ENCODE assay signal across 27 cellular contexts in genomic region chr1:111145963-111146768, GRCh38. TPM values are rescaled to one million over a fixed set of nuclear protein-coding genes. Genes with fewer than 3 reads are reported as not detected.
DNase-seq lines count a peak whose midpoint lies in the region; ATAC-seq and TF ChIP-seq lines count a peak whose summit lies in the region.
"Had no signal": no experiment of that assay in that cellular context is flagged by ENCODE, and none has a peak within 500 bp of the region (broad histone marks: within the 10 kb centered on the region; RNA-seq: fewer than 3 reads in every experiment).

No MANE protein-coding gene starts in this region.

- H3K9me3 ChIP-seq in IMR-90 (ENCODE audit: control insufficient read depth, insufficient read depth, low read length): no peaks in the 10 kb centered on the region
- H3K9me3 ChIP-seq: BLaER1 treated with 17β-estradiol and CSF1 and Interleukin-3, amounts not matched to agents 10 nM and 100 nM; esophagus squamous epithelium; psoas muscle; uterus had no signal

- peaks cover 3% of the 10 kb centered on the region; the same call in 1 of the 2 replicates for H3K9me1 ChIP-seq in IMR-90 (ENCODE audit: insufficient read depth, low read length)

- peak overlapping the region; percentile 2 for H3K4me3 Mint-ChIP-seq in activated T-cell treated with anti-CD3 and anti-CD28 coated beads, Interleukin-2, amount 50 U/mL, for 4 hours
- H3K4me3 Mint-ChIP-seq in neural crest cell: peak overlapping the region; percentile 4
- H3K4me3 Mint-ChIP-seq: central memory CD8-positive, alpha-beta T cell; nephron had no signal

- H3K4ac ChIP-seq in IMR-90 (ENCODE audit: low read depth, low read length): no peak overlapping the region

- peak overlapping the region; percentile 25 to 72 for H3K27ac Mint-ChIP-seq in activated naive CD4-positive, alpha-beta T cell treated with anti-CD3 and anti-CD28 coated beads, Interleukin-2, amount 50 U/mL, for 72 hours
- H3K27ac Mint-ChIP-seq in neural crest cell (ENCODE audit: unreplicated experiment): no peak overlapping the region
- H3K27ac Mint-ChIP-seq: nephron had no signal

- peaks cover 76% of the 10 kb centered on the region for H3K4me1 Mint-ChIP-seq in activated T-cell treated with anti-CD3 and anti-CD28 coated beads, Interleukin-2, amount 50 U/mL, for 4 hours (ENCODE audit: low read depth)
- H3K4me1 Mint-ChIP-seq in neural crest cell: peaks cover 8% of the 10 kb centered on the region

- no peak for TF ChIP-seq POLR2A in IMR-90 (IDR thresholded peaks at IDR 0.05; ENCODE audit: low read depth, low read length)

- no peak overlapping the region for H2AK5ac ChIP-seq in IMR-90 (ENCODE audit: low read depth, low read length)

- no peak overlapping the region for H2BK120ac ChIP-seq in IMR-90 (ENCODE audit: low read depth, low read length)

- H3K27ac ChIP-seq in IMR-90 (ENCODE audit: insufficient read depth, low read length): no peak overlapping the region
- H3K27ac ChIP-seq: esophagus squamous epithelium, HL-60, psoas muscle, SK-N-MC, uterus had no signal

- no peak overlapping the region for H2AK9ac ChIP-seq in IMR-90 (replicated peaks; ENCODE audit: low read depth, low read length, poor library complexity)

- peak overlapping the region; percentile 44 for H2BK5ac ChIP-seq in IMR-90 (ENCODE audit: low read depth, low read length, poor library complexity, severe bottlenecking)

- TF ChIP-seq RAD21 in IMR-90 (IDR thresholded peaks at IDR 0.05; ENCODE audit: low read length): no peak

- no peak for DNase-seq in activated T-cell treated with anti-CD3 and anti-CD28 coated beads, Interleukin-2, amount 50 U/mL, for 4 hours
- no peak for DNase-seq in activated T-cell treated with anti-CD3 and anti-CD28 coated beads, Interleukin-2, amount 50 U/mL, for 1 hour
- DNase-seq in IMR-90 (no peak), neural crest cell (ENCODE audit: low read depth, low spot score) (no peak), NCI-H226 (no peak)
- DNase-seq in activated naive CD4-positive, alpha-beta T cell treated with anti-CD3 and anti-CD28 coated beads, Interleukin-2, amount 50 U/mL, for 72 hours (ENCODE audit: low spot score in 2 of 2): no peak
- DNase-seq: activated CD4-positive, alpha-beta T cell treated with anti-CD3 and anti-CD28 coated beads for 4 hours; anterior cingulate cortex; DMS153; effector CD4-positive, alpha-beta T cell; esophagus squamous epithelium; mesenchymal stem cell; MV-4-11; NCI-H187; NCI-H2227 treated with DMSO at 0.1 percent for 48 hours; psoas muscle; uterus had no signal

- no peak overlapping the region for H2BK20ac ChIP-seq in IMR-90 (ENCODE audit: low read depth, low read length)

- H2AFZ ChIP-seq in IMR-90 (replicated peaks; ENCODE audit: low read length, poor library complexity): no peak overlapping the region

- no peak overlapping the region for H4K8ac ChIP-seq in IMR-90 (ENCODE audit: low read depth in 2 of 2, low read length in 2 of 2)

- peaks cover 32% of the 10 kb centered on the region for H3K36me3 Mint-ChIP-seq in activated T-cell treated with anti-CD3 and anti-CD28 coated beads, Interleukin-2, amount 50 U/mL, for 4 hours (ENCODE audit: insufficient read depth)
- peaks cover 9 to 20% of the 10 kb centered on the region in 2 donors for H3K36me3 Mint-ChIP-seq in activated naive CD4-positive, alpha-beta T cell treated with anti-CD3 and anti-CD28 coated beads, Interleukin-2, amount 50 U/mL, for 72 hours
- H3K36me3 Mint-ChIP-seq in neural crest cell (ENCODE audit: low read depth): peaks cover 2% of the 10 kb centered on the region

- H3K9ac ChIP-seq in IMR-90 (ENCODE audit: low read depth, low read length): no peak overlapping the region
- H3K9ac ChIP-seq: BLaER1 treated with 17β-estradiol and CSF1 and Interleukin-3, amounts not matched to agents 10 nM and 100 nM had no signal

- H3K4me2 ChIP-seq in IMR-90 (ENCODE audit: low read depth, low read length): no peak overlapping the region

- H3K4me3 ChIP-seq in IMR-90 (ENCODE audit: insufficient read depth, low read depth, low read length): no peak overlapping the region
- H3K4me3 ChIP-seq: BLaER1 treated with 17β-estradiol and CSF1 and Interleukin-3, amounts not matched to agents 10 nM and 100 nM; esophagus squamous epithelium; psoas muscle; SK-N-MC; skin epidermis; uterus had no signal

- CTCF ChIA-PET in IMR-90 (lab: Yijun Ruan, JAX): interaction anchor here (0.6 kb wide), 1 partner anchor 10 kb away, joined by 3 read pairs; no protein-coding TSS in a partner anchor

- no peak overlapping the region for H3K14ac ChIP-seq in IMR-90 (replicated peaks; ENCODE audit: low read depth, low read length)

- peaks cover 15 to 35% of the 10 kb centered on the region in 2 experiments for H3K79me1 ChIP-seq in IMR-90 (ENCODE audit: low read depth in 1 of 2, low read length in 2 of 2)

- peaks cover 2% of the 10 kb centered on the region for H3K4me1 ChIP-seq in IMR-90 (ENCODE audit: control insufficient read depth, insufficient read depth, low read length)

- no peaks in the 10 kb centered on the region for H3K27me3 ChIP-seq in IMR-90 (ENCODE audit: control insufficient read depth, insufficient read depth, low read length)
- H3K27me3 ChIP-seq: BLaER1 treated with 17β-estradiol and CSF1 and Interleukin-3, amounts not matched to agents 10 nM and 100 nM; esophagus squamous epithelium; uterus had no signal

- intact Hi-C loops in IMR-90 (cut with micrococcal nuclease): loop anchor here (5.0 to 10.0 kb wide), 2 partner anchors 36 to 199 kb away; no protein-coding TSS in a partner anchor

- H3K56ac ChIP-seq in IMR-90 (ENCODE audit: extremely low read depth, insufficient read depth, low read length): no peak overlapping the region

- no peak overlapping the region for H4K5ac ChIP-seq in IMR-90 (ENCODE audit: low read depth, low read length)

- H3K23ac ChIP-seq in IMR-90 (ENCODE audit: low read depth, low read length): no peak overlapping the region

- no peak overlapping the region for H4K91ac ChIP-seq in IMR-90 (ENCODE audit: insufficient read depth, low read depth, low read length)

- no peaks in the 10 kb centered on the region for H3K9me3 Mint-ChIP-seq in activated T-cell treated with anti-CD3 and anti-CD28 coated beads, Interleukin-2, amount 50 U/mL, for 4 hours
- no peaks in the 10 kb centered on the region for H3K9me3 Mint-ChIP-seq in activated naive CD4-positive, alpha-beta T cell treated with anti-CD3 and anti-CD28 coated beads, Interleukin-2, amount 50 U/mL, for 72 hours
- no peaks in the 10 kb centered on the region for H3K9me3 Mint-ChIP-seq in neural crest cell
- H3K9me3 Mint-ChIP-seq: central memory CD8-positive, alpha-beta T cell; nephron had no signal

- peaks cover 10% of the 10 kb centered on the region; the same call in 1 of the 2 replicates for H4K20me1 ChIP-seq in IMR-90 (ENCODE audit: insufficient read depth, low read length)

- TF ChIP-seq CTCF in IMR-90 (conservative IDR thresholded peaks at IDR 0.05; ENCODE audit: low read depth, low read length) (no peak), neural crest cell (conservative IDR thresholded peaks at IDR 0.05) (no peak)

- no peak overlapping the region for H3K18ac ChIP-seq in IMR-90 (ENCODE audit: low read depth, low read length)

- peaks cover 14% of the 10 kb centered on the region for H3K36me3 ChIP-seq in IMR-90 (ENCODE audit: control insufficient read depth, insufficient read depth, low read length)
- H3K36me3 ChIP-seq: uterus had no signal

- H2BK15ac ChIP-seq in IMR-90 (ENCODE audit: low read depth, low read length): no peak overlapping the region

- peak; percentile 37 to 62 for ATAC-seq in activated T-cell treated with anti-CD3 and anti-CD28 coated beads, Interleukin-2, amount 50 U/mL, for 4 hours
- ATAC-seq in IMR-90 (ENCODE audit: low read depth) (no peak), HG02763 (IDR thresholded peaks at IDR 0.05; ENCODE audit: unreplicated experiment) (no peak), GM18909 (IDR thresholded peaks at IDR 0.05; ENCODE audit: poor library complexity, unreplicated experiment) (no peak)
- peak; percentile 56 to 78 for ATAC-seq in activated naive CD4-positive, alpha-beta T cell treated with anti-CD3 and anti-CD28 coated beads, Interleukin-2, amount 50 U/mL, for 72 hours
- ATAC-seq: HCT116, psoas muscle had no signal

- POLR2A ChIA-PET in IMR-90 (lab: Charles Lee; ENCODE audit: unreplicated experiment): no interaction called here

- no peaks in the 10 kb centered on the region for H3K27me3 Mint-ChIP-seq in activated T-cell treated with anti-CD3 and anti-CD28 coated beads, Interleukin-2, amount 50 U/mL, for 4 hours (ENCODE audit: low read depth)
- H3K27me3 Mint-ChIP-seq in neural crest cell (ENCODE audit: low read depth): no peaks in the 10 kb centered on the region
- H3K27me3 Mint-ChIP-seq: central memory CD8-positive, alpha-beta T cell had no signal

- in situ Hi-C loops in IMR-90 (cut with MboI; ENCODE audit: low sequenced_read_pairs): no loop called here

- dilution Hi-C loops in IMR-90 (cut with HindIII; ENCODE audit: low sequenced_read_pairs, unreplicated experiment): no loop called here

- BruUV-seq in IMR-90 (replicated peaks; lab: Mats Ljungman, UMichigan): no TSS peak

RNA-seq across cellular contexts. Expression of gene CEPT1, which starts 6.1 kb away (rescaled TPM):
- 10 to 100 TPM; 24.1 to 33.5 (median 31.5) TPM for total RNA-seq in activated T-cell treated with anti-CD3 and anti-CD28 coated beads, Interleukin-2, amount 50 U/mL, for 4 hours
- total RNA-seq in IMR-90 (2012; rRNA removed): 27.4 and 42.8 TPM in 2 replicates
- polyA plus RNA-seq in IMR-90 (2012; rRNA removed): 10.3 and 13.3 TPM in 2 replicates
- polyA plus RNA-seq in IMR-90 (2012; cell fraction: cytosol; rRNA removed): 1.7 and 2.0 TPM in 2 replicates
- 4.0 and 30.8 TPM in 2 replicates for polyA plus RNA-seq in IMR-90 (2012; cell fraction: nucleus; rRNA removed; ENCODE audit: low replicate concordance)
- total RNA-seq in activated naive CD4-positive, alpha-beta T cell treated with anti-CD3 and anti-CD28 coated beads, Interleukin-2, amount 50 U/mL, for 72 hours: 10 to 100 TPM; 22.9 to 41.6 TPM
- total RNA-seq in neural crest cell: 24.2 and 27.3 TPM in 2 replicates

RNA-seq across cellular contexts. Expression of gene DRAM2, which starts 6.3 kb away (rescaled TPM):
- 10 to 100 TPM; 10.7 to 12.8 (median 12.6) TPM for total RNA-seq in activated T-cell treated with anti-CD3 and anti-CD28 coated beads, Interleukin-2, amount 50 U/mL, for 4 hours
- total RNA-seq in IMR-90 (2012; rRNA removed) (66.3 and 71.9 TPM in 2 replicates), neural crest cell (28.2 and 29.4 TPM in 2 replicates)
- 25.2 and 31.4 TPM in 2 replicates for polyA plus RNA-seq in IMR-90 (2012; rRNA removed)
- 7.7 and 15.0 TPM in 2 replicates for polyA plus RNA-seq in IMR-90 (2012; cell fraction: cytosol; rRNA removed)
- polyA plus RNA-seq in IMR-90 (2012; cell fraction: nucleus; rRNA removed; ENCODE audit: low replicate concordance): 3.3 and 30.7 TPM in 2 replicates
- 10 to 100 TPM; 23.0 to 36.1 TPM for total RNA-seq in activated naive CD4-positive, alpha-beta T cell treated with anti-CD3 and anti-CD28 coated beads, Interleukin-2, amount 50 U/mL, for 72 hours

RNA-seq across cellular contexts. Expression of gene DENND2D, which starts 54.3 kb away (rescaled TPM):
- 100 to 1,000 TPM; 127 to 158 (median 134) TPM for total RNA-seq in activated T-cell treated with anti-CD3 and anti-CD28 coated beads, Interleukin-2, amount 50 U/mL, for 4 hours
- total RNA-seq in IMR-90 (2012; rRNA removed) (0.83 and 0.90 TPM in 2 replicates), neural crest cell (not detected in 2 replicates)
- polyA plus RNA-seq in IMR-90 (2012; rRNA removed): 0.72 and 0.86 TPM in 2 replicates
- polyA plus RNA-seq in IMR-90 (2012; cell fraction: cytosol; rRNA removed): 0.70 and 0.77 TPM in 2 replicates
- polyA plus RNA-seq in IMR-90 (2012; cell fraction: nucleus; rRNA removed; ENCODE audit: low replicate concordance): 0.60 and 1.7 TPM in 2 replicates
- total RNA-seq in activated naive CD4-positive, alpha-beta T cell treated with anti-CD3 and anti-CD28 coated beads, Interleukin-2, amount 50 U/mL, for 72 hours: 100 to 1,000 TPM; 213 to 221 TPM
- total RNA-seq: A673 had no signal

Comparison
In these comparisons a context has a peak if more than half of its experiments do, and no peak if none do; other contexts are left out.
1. ATAC-seq: peak in activated T-cell treated with anti-CD3 and anti-CD28 coated beads, Interleukin-2, amount 50 U/mL, for 4 hours (2 of 2) and activated naive CD4-positive, alpha-beta T cell treated with anti-CD3 and anti-CD28 coated beads, Interleukin-2, amount 50 U/mL, for 72 hours (2 of 2); none in IMR-90 (single experiment), HG02763 (single experiment) and GM18909 (single experiment).
2. RNA of gene DENND2D, which starts 54.3 kb away (total RNA-seq): 213 to 221 TPM in activated naive CD4-positive, alpha-beta T cell treated with anti-CD3 and anti-CD28 coated beads, Interleukin-2, amount 50 U/mL, for 72 hours and 127 to 158 TPM in activated T-cell treated with anti-CD3 and anti-CD28 coated beads, Interleukin-2, amount 50 U/mL, for 4 hours; 0.83 to 0.90 TPM in IMR-90 and not detected in neural crest cell; every median in the first group is over 10 times any median in the second.